In genomic region chr1:88659552-88659951, GRCh38 we compare ENCODE assay signal across 14 cellular contexts. TPM values are rescaled to one million over a fixed set of nuclear protein-coding genes. Genes with fewer than 3 reads are reported as not detected.
DNase-seq lines count a peak whose midpoint lies in the region; ATAC-seq and TF ChIP-seq lines count a peak whose summit lies in the region.
"Had no signal": no experiment of that assay in that cellular context is flagged by ENCODE, and none has a peak within 500 bp of the region (broad histone marks: within the 10 kb centered on the region; RNA-seq: fewer than 3 reads in every experiment).

No MANE protein-coding gene starts in this region.

- H3K27me3 Mint-ChIP-seq in activated CD8-positive, alpha-beta T cell treated with anti-CD3 and anti-CD28 coated beads for 36 hours = no peaks in the 10 kb centered on the region
- H3K27me3 Mint-ChIP-seq in activated CD8-positive, alpha-beta T cell treated with anti-CD3 and anti-CD28 coated beads, Interleukin-2, amount 10 ng/mL, durations not matched to agents 7 days and 5 days (ENCODE audit: low read depth) = no peaks in the 10 kb centered on the region
- no peaks in the 10 kb centered on the region for H3K27me3 Mint-ChIP-seq in CD8-positive, alpha-beta T cell (ENCODE audit: low read depth)
- H3K27me3 Mint-ChIP-seq in naive thymus-derived CD4-positive, alpha-beta T cell = no peaks in the 10 kb centered on the region

- no peaks in the 10 kb centered on the region for H3K36me3 ChIP-seq in CD8-positive, alpha-beta T cell (ENCODE audit: insufficient read depth, low read length)
- H3K36me3 ChIP-seq in WERI-Rb-1 = no peaks in the 10 kb centered on the region
- H3K36me3 ChIP-seq in naive thymus-derived CD4-positive, alpha-beta T cell (ENCODE audit: control insufficient read depth in 2 of 3, insufficient read depth in 3 of 3, low read length in 3 of 3) = no peaks in the 10 kb centered on the region
- H3K36me3 ChIP-seq: BE2C had no signal

- no peak overlapping the region for H3K4me3 Mint-ChIP-seq in activated CD8-positive, alpha-beta T cell treated with anti-CD3 and anti-CD28 coated beads for 36 hours
- no peak overlapping the region for H3K4me3 Mint-ChIP-seq in activated CD8-positive, alpha-beta T cell treated with anti-CD3 and anti-CD28 coated beads, Interleukin-2, amount 10 ng/mL, durations not matched to agents 7 days and 5 days
- H3K4me3 Mint-ChIP-seq in CD8-positive, alpha-beta T cell = peak overlapping the region; percentile 10
- H3K4me3 Mint-ChIP-seq in naive thymus-derived CD4-positive, alpha-beta T cell = peak overlapping the region in 4 of 10 donors; percentile 1 to 80 (median 28)
- H3K4me3 Mint-ChIP-seq: CD4-positive, alpha-beta memory T cell; HFFc6 had no signal

- CTCF ChIA-PET in activated CD8-positive, alpha-beta T cell treated with anti-CD3 and anti-CD28 coated beads for 36 hours (lab: Charles Lee) = interaction anchor here (0.9 to 2.3 kb wide), 5 partner anchors 12 to 219 kb away, joined by 3 to 13 read pairs (median 5); partner anchors contain the start of gene PKN2
- CTCF ChIA-PET in activated CD8-positive, alpha-beta T cell treated with anti-CD3 and anti-CD28 coated beads, Interleukin-2, amount 10 ng/mL, durations not matched to agents 7 days and 5 days (lab: Charles Lee) = interaction anchor here (1.2 to 8.6 kb wide), 2 partner anchors 16 to 217 kb away, joined by 5 to 63 read pairs; no protein-coding TSS in a partner anchor
- CTCF ChIA-PET in CD8-positive, alpha-beta T cell (lab: Charles Lee) = interaction anchor here (1.0 to 1.4 kb wide), 3 partner anchors 25 to 219 kb away, joined by 3 to 4 read pairs (median 4); no protein-coding TSS in a partner anchor
- CTCF ChIA-PET in naive thymus-derived CD4-positive, alpha-beta T cell (lab: Charles Lee) = interaction anchor here (1.1 to 4.1 kb wide), 2 partner anchors 26 to 218 kb away, joined by 4 to 15 read pairs; no protein-coding TSS in a partner anchor

- peaks cover 22% of the 10 kb centered on the region for H3K4me1 Mint-ChIP-seq in activated CD8-positive, alpha-beta T cell treated with anti-CD3 and anti-CD28 coated beads for 36 hours (ENCODE audit: low read depth)
- H3K4me1 Mint-ChIP-seq in activated CD8-positive, alpha-beta T cell treated with anti-CD3 and anti-CD28 coated beads, Interleukin-2, amount 10 ng/mL, durations not matched to agents 7 days and 5 days (ENCODE audit: low read depth) = peaks cover 27% of the 10 kb centered on the region
- H3K4me1 Mint-ChIP-seq in CD8-positive, alpha-beta T cell (ENCODE audit: low read depth) = peaks cover 29% of the 10 kb centered on the region
- H3K4me1 Mint-ChIP-seq in naive thymus-derived CD4-positive, alpha-beta T cell = peaks cover 11 to 42% (median 36%) of the 10 kb centered on the region in 7 donors

- no peaks in the 10 kb centered on the region for H3K9me3 ChIP-seq in CD8-positive, alpha-beta T cell (ENCODE audit: low read length)
- no peaks in the 10 kb centered on the region for H3K9me3 ChIP-seq in WERI-Rb-1 (ENCODE audit: severe bottlenecking)
- no peaks in the 10 kb centered on the region for H3K9me3 ChIP-seq in naive thymus-derived CD4-positive, alpha-beta T cell (ENCODE audit: control insufficient read depth in 2 of 3, low read length in 3 of 3)
- H3K9me3 ChIP-seq: A549, BE2C had no signal

- H3K27me3 ChIP-seq in CD8-positive, alpha-beta T cell (ENCODE audit: insufficient read depth, low read length) = no peaks in the 10 kb centered on the region
- H3K27me3 ChIP-seq in WERI-Rb-1 (ENCODE audit: insufficient read depth, low read depth, severe bottlenecking) = no peaks in the 10 kb centered on the region
- H3K27me3 ChIP-seq in naive thymus-derived CD4-positive, alpha-beta T cell (ENCODE audit: control insufficient read depth in 2 of 2, insufficient read depth in 2 of 2, low read length in 2 of 2) = no peaks in the 10 kb centered on the region
- H3K27me3 ChIP-seq: BE2C had no signal

- POLR2A ChIA-PET in activated CD8-positive, alpha-beta T cell treated with anti-CD3 and anti-CD28 coated beads for 36 hours (lab: Charles Lee) = interaction anchor here (2.0 kb wide), 1 partner anchor 24 kb away, joined by 13 read pairs; the partner anchor contains the start of gene PKN2
- POLR2A ChIA-PET in activated CD8-positive, alpha-beta T cell treated with anti-CD3 and anti-CD28 coated beads, Interleukin-2, amount 10 ng/mL, durations not matched to agents 7 days and 5 days (lab: Charles Lee) = interaction anchor here (0.8 to 1.0 kb wide), 2 partner anchors 25 to 231 kb away, joined by 3 read pairs; partner anchors contain the start of genes GTF2B and PKN2
- POLR2A ChIA-PET in CD8-positive, alpha-beta T cell (lab: Charles Lee) = no interaction called here
- POLR2A ChIA-PET in naive thymus-derived CD4-positive, alpha-beta T cell (lab: Charles Lee) = interaction anchor here (0.6 to 4.0 kb wide), 2 partner anchors 25 to 196 kb away, joined by 3 to 21 read pairs; partner anchors contain the start of gene PKN2

- H3K27ac Mint-ChIP-seq in activated CD8-positive, alpha-beta T cell treated with anti-CD3 and anti-CD28 coated beads for 36 hours = peak overlapping the region; percentile 4
- H3K27ac Mint-ChIP-seq in activated CD8-positive, alpha-beta T cell treated with anti-CD3 and anti-CD28 coated beads, Interleukin-2, amount 10 ng/mL, durations not matched to agents 7 days and 5 days = no peak overlapping the region
- no peak overlapping the region for H3K27ac Mint-ChIP-seq in CD8-positive, alpha-beta T cell
- H3K27ac Mint-ChIP-seq in naive thymus-derived CD4-positive, alpha-beta T cell = peak overlapping the region in 6 of 9 donors; percentile 8 to 93 (median 77)
- H3K27ac Mint-ChIP-seq: CD4-positive, alpha-beta memory T cell; HFFc6 had no signal

- no peak for DNase-seq in activated CD8-positive, alpha-beta T cell treated with anti-CD3 and anti-CD28 coated beads for 36 hours
- DNase-seq in activated CD8-positive, alpha-beta T cell treated with anti-CD3 and anti-CD28 coated beads, Interleukin-2, amount 10 ng/mL, durations not matched to agents 7 days and 5 days = no peak
- DNase-seq in CD8-positive, alpha-beta T cell = no peak
- DNase-seq in WERI-Rb-1 (no peak), Kasumi-1 (lab: John Stamatoyannopoulos, UW) (no peak), NCI-H748 (lab: John Stamatoyannopoulos, UW; ENCODE audit: unreplicated experiment) (no peak)
- DNase-seq in naive thymus-derived CD4-positive, alpha-beta T cell = no peak
- DNase-seq: BE2C; CD4-positive, alpha-beta memory T cell; COR-L47; HCEC 1CT; HFFc6 had no signal

- H3K4me3 ChIP-seq in CD8-positive, alpha-beta T cell (ENCODE audit: low read depth, low read length) = no peak overlapping the region
- H3K4me3 ChIP-seq in WERI-Rb-1 (ENCODE audit: low read depth, low read length) = peak overlapping the region; percentile 42
- H3K4me3 ChIP-seq in naive thymus-derived CD4-positive, alpha-beta T cell (ENCODE audit: low read length) = no peak overlapping the region
- H3K4me3 ChIP-seq: A549 had no signal

- H3K27ac ChIP-seq in CD8-positive, alpha-beta T cell (ENCODE audit: low read depth, low read length) = no peak overlapping the region
- peak overlapping the region; percentile 73 for H3K27ac ChIP-seq in WERI-Rb-1
- H3K27ac ChIP-seq in naive thymus-derived CD4-positive, alpha-beta T cell (ENCODE audit: low read depth, low read length) = no peak overlapping the region
- H3K27ac ChIP-seq: A549, C4-2B had no signal

- TF ChIP-seq CTCF in activated CD8-positive, alpha-beta T cell treated with anti-CD3 and anti-CD28 coated beads for 36 hours (IDR thresholded peaks at IDR 0.05) = no peak
- no peak for TF ChIP-seq CTCF in CD8-positive, alpha-beta T cell (IDR thresholded peaks at IDR 0.05)
- no peak for TF ChIP-seq CTCF in WERI-Rb-1 (IDR thresholded peaks at IDR 0.05; ENCODE audit: low read depth, low read length)

- no peaks in the 10 kb centered on the region for H3K36me3 Mint-ChIP-seq in activated CD8-positive, alpha-beta T cell treated with anti-CD3 and anti-CD28 coated beads for 36 hours (ENCODE audit: low read depth)
- H3K36me3 Mint-ChIP-seq in activated CD8-positive, alpha-beta T cell treated with anti-CD3 and anti-CD28 coated beads, Interleukin-2, amount 10 ng/mL, durations not matched to agents 7 days and 5 days (ENCODE audit: low read depth) = no peaks in the 10 kb centered on the region
- H3K36me3 Mint-ChIP-seq in CD8-positive, alpha-beta T cell = no peaks in the 10 kb centered on the region
- H3K36me3 Mint-ChIP-seq in naive thymus-derived CD4-positive, alpha-beta T cell = no peaks in the 10 kb centered on the region
- H3K36me3 Mint-ChIP-seq: CD4-positive, alpha-beta memory T cell had no signal

- intact Hi-C loops in activated CD8-positive, alpha-beta T cell treated with anti-CD3 and anti-CD28 coated beads for 36 hours (cut with micrococcal nuclease) = loop anchor here (5.0 kb wide), 1 partner anchor 218 kb away; no protein-coding TSS in a partner anchor
- intact Hi-C loops in CD8-positive, alpha-beta T cell (cut with DNase I, micrococcal nuclease) = loop anchor here in 1 of 2 experiments (5.0 kb wide), 1 partner anchor 143 kb away; no protein-coding TSS in a partner anchor
- intact Hi-C loops in naive thymus-derived CD4-positive, alpha-beta T cell (cut with micrococcal nuclease) = loop anchor here (5.0 to 10.0 kb wide), 2 partner anchors 123 to 135 kb away; no protein-coding TSS in a partner anchor

- no peaks in the 10 kb centered on the region for H3K9me3 Mint-ChIP-seq in activated CD8-positive, alpha-beta T cell treated with anti-CD3 and anti-CD28 coated beads for 36 hours
- no peaks in the 10 kb centered on the region for H3K9me3 Mint-ChIP-seq in activated CD8-positive, alpha-beta T cell treated with anti-CD3 and anti-CD28 coated beads, Interleukin-2, amount 10 ng/mL, durations not matched to agents 7 days and 5 days (ENCODE audit: insufficient read depth)
- no peaks in the 10 kb centered on the region for H3K9me3 Mint-ChIP-seq in CD8-positive, alpha-beta T cell
- H3K9me3 Mint-ChIP-seq in naive thymus-derived CD4-positive, alpha-beta T cell = no peaks in the 10 kb centered on the region
- H3K9me3 Mint-ChIP-seq: CD4-positive, alpha-beta memory T cell; HFFc6 had no signal

- H3K4me1 ChIP-seq in CD8-positive, alpha-beta T cell (ENCODE audit: insufficient read depth, low read length) = peaks cover 24% of the 10 kb centered on the region
- H3K4me1 ChIP-seq in naive thymus-derived CD4-positive, alpha-beta T cell (ENCODE audit: control insufficient read depth in 2 of 2, insufficient read depth in 2 of 2, low read length in 2 of 2) = peaks cover 0 to 10% of the 10 kb centered on the region in 2 donors
- H3K4me1 ChIP-seq: A549, BE2C had no signal

- peak; percentile 64 for ATAC-seq in activated CD8-positive, alpha-beta T cell treated with anti-CD3 and anti-CD28 coated beads for 36 hours
- ATAC-seq in activated CD8-positive, alpha-beta T cell treated with anti-CD3 and anti-CD28 coated beads, Interleukin-2, amount 10 ng/mL, durations not matched to agents 7 days and 5 days = no peak
- no peak for ATAC-seq in CD8-positive, alpha-beta T cell
- ATAC-seq in naive thymus-derived CD4-positive, alpha-beta T cell = no peak
- ATAC-seq: A549 had no signal

RNA-seq across cellular contexts. Expression of gene PKN2, which starts 24.5 kb away (rescaled TPM):
- 10 to 100 TPM; 18.0 to 18.1 TPM for total RNA-seq in activated CD8-positive, alpha-beta T cell treated with anti-CD3 and anti-CD28 coated beads for 36 hours
- total RNA-seq in activated CD8-positive, alpha-beta T cell treated with anti-CD3 and anti-CD28 coated beads, Interleukin-2, amount 10 ng/mL, durations not matched to agents 7 days and 5 days = 10 to 100 TPM; 23.6 to 24.4 TPM
- total RNA-seq in CD8-positive, alpha-beta T cell = 10 to 100 TPM; 42.3 to 43.7 TPM
- 10 to 100 TPM; 32.1 to 53.8 (median 46.9) TPM for total RNA-seq in naive thymus-derived CD4-positive, alpha-beta T cell
- 10 to 100 TPM in 1 of 2 donors, 1 to 10 TPM in 1; 9.0 to 10.2 TPM for polyA plus RNA-seq in naive thymus-derived CD4-positive, alpha-beta T cell

Comparison
In these comparisons a context has a peak if more than half of its experiments do, and no peak if none do; other contexts are left out.
1. H3K27ac Mint-ChIP-seq: peak in activated CD8-positive, alpha-beta T cell treated with anti-CD3 and anti-CD28 coated beads for 36 hours (single experiment) and naive thymus-derived CD4-positive, alpha-beta T cell (6 of 9); none in activated CD8-positive, alpha-beta T cell treated with anti-CD3 and anti-CD28 coated beads, Interleukin-2, amount 10 ng/mL, durations not matched to agents 7 days and 5 days (single experiment) and CD8-positive, alpha-beta T cell (single experiment).